In genomic region chr14:104729176-104729834, GRCh38 we compare ENCODE assay signal across 1 cellular context.
A peak's percentile ranks its signal among the peaks of the same experiment; 100 is the strongest.
TF ChIP-seq lines count a peak whose summit lies in the region.
"Not testable (repeated sequence)": the region's sequence is repeated elsewhere in the genome, so short reads cannot be mapped to it uniquely, and the experiment has no call there.

No MANE protein-coding gene starts in this region.

TF ChIP-seq in K562, 482 proteins besides CTCF, POLR2A, EP300 and RAD21 (continued from another document and continues in another):
- TF ChIP-seq USF1 (CRISPR knock-in tag; IDR thresholded peaks at IDR 0.05), result peak; percentile 70
- TF ChIP-seq ZKSCAN1 (IDR thresholded peaks at IDR 0.05; ENCODE audit: low read depth, low read length), result 0 out of 2 replicates have a peak, but pooled peaks have one; percentile 31
- TF ChIP-seq SAFB (IDR thresholded peaks at IDR 0.05; ENCODE audit: borderline replicate concordance, low read depth, low read length), result peak; percentile 89
- peak; percentile 81; the same call in 1 of the 2 replicates for TF ChIP-seq CREB3 (tag; conservative IDR thresholded peaks at IDR 0.05; ENCODE audit: low read depth)
- TF ChIP-seq BCLAF1 (IDR thresholded peaks at IDR 0.05; ENCODE audit: borderline replicate concordance in 1 of 2, control insufficient read depth in 1 of 2, low read depth in 2 of 2, low read length in 1 of 2), result peak in 1 of 2 experiments; percentile 83; a peak in 1 of 4 replicates
- TF ChIP-seq PKNOX1 (IDR thresholded peaks at IDR 0.05), result 0 out of 2 replicates have a peak, but pooled peaks have one; percentile 21
- TF ChIP-seq ZFX (CRISPR knock-in tag; IDR thresholded peaks at IDR 0.05), result peak; percentile 61
- TF ChIP-seq TRIM24 (IDR thresholded peaks at IDR 0.05), result peak in 1 of 2 experiments; percentile 45; a peak in 1 of 4 replicates
- peak; percentile 60; the same call in 1 of the 2 replicates for TF ChIP-seq RNF2 (IDR thresholded peaks at IDR 0.05)
- peak; percentile 32; the same call in 1 of the 2 replicates for TF ChIP-seq IRF9 (tag; IDR thresholded peaks at IDR 0.05)
- TF ChIP-seq PHF20 (IDR thresholded peaks at IDR 0.05; ENCODE audit: partially characterized antibody), result peak; percentile 30
- 0 out of 2 replicates have a peak, but pooled peaks have one; percentile 69 for TF ChIP-seq KAT7 (CRISPR knock-in tag; IDR thresholded peaks at IDR 0.05; ENCODE audit: borderline replicate concordance)
- peak; percentile 30; the same call in 1 of the 2 replicates for TF ChIP-seq ZBTB1 (CRISPR knock-in tag; IDR thresholded peaks at IDR 0.05; ENCODE audit: borderline replicate concordance, low read depth)
- TF ChIP-seq ZNF224 (CRISPR knock-in tag; IDR thresholded peaks at IDR 0.05), result 0 out of 2 replicates have a peak, but pooled peaks have one; percentile 79
- peak; percentile 42; the same call in 1 of the 2 replicates for TF ChIP-seq OTX1 (CRISPR knock-in tag; IDR thresholded peaks at IDR 0.05)
- TF ChIP-seq ZBTB9 (CRISPR knock-in tag; IDR thresholded peaks at IDR 0.05), result peak; percentile 79; the same call in 1 of the 2 replicates
- TF ChIP-seq NR2C2 (CRISPR knock-in tag; IDR thresholded peaks at IDR 0.05); JUN (IDR thresholded peaks at IDR 0.05; ENCODE audit: borderline replicate concordance, low read depth, low read length); ZNF740 (tag; IDR thresholded peaks at IDR 0.05); ETV6 (IDR thresholded peaks at IDR 0.05; ENCODE audit: borderline replicate concordance in 1 of 2, low read depth in 2 of 2, low read length in 1 of 2): not testable (repeated sequence)
- peak; percentile 27; the same call in 1 of the 2 replicates for TF ChIP-seq NR2C2 (tag; IDR thresholded peaks at IDR 0.05)
- TF ChIP-seq FIP1L1 (IDR thresholded peaks at IDR 0.05; ENCODE audit: low read depth, low read length, poor library complexity, severe bottlenecking), result peak; percentile 46
- TF ChIP-seq SP1 (CRISPR knock-in tag; IDR thresholded peaks at IDR 0.05), result peak; percentile 71
- peak; percentile 87 for TF ChIP-seq TFAP4 (CRISPR knock-in tag; IDR thresholded peaks at IDR 0.05; ENCODE audit: borderline replicate concordance)
- peak; percentile 63; the same call in 1 of the 2 replicates for TF ChIP-seq ZNF431 (CRISPR knock-in tag; IDR thresholded peaks at IDR 0.05)
- TF ChIP-seq SMAD4 (CRISPR knock-in tag; conservative IDR thresholded peaks at IDR 0.05), result peak; percentile 44; the same call in 1 of the 2 replicates
- peak; percentile 82; the same call in 1 of the 2 replicates for TF ChIP-seq NFRKB (IDR thresholded peaks at IDR 0.05; ENCODE audit: low read depth)
- peak; percentile 77 for TF ChIP-seq POLR2G (IDR thresholded peaks at IDR 0.05; ENCODE audit: low read depth, low read length)
- TF ChIP-seq MNT (conservative IDR thresholded peaks at IDR 0.05), result peak; percentile 78 to 86
- peak; percentile 46; the same call in 1 of the 2 replicates for TF ChIP-seq EHMT2 (IDR thresholded peaks at IDR 0.05)
- 0 out of 2 replicates have a peak, but pooled peaks have one; percentile 39 for TF ChIP-seq JUN (CRISPR knock-in tag; IDR thresholded peaks at IDR 0.05; ENCODE audit: borderline replicate concordance)
- peak; percentile 44; the same call in 1 of the 2 replicates for TF ChIP-seq DMBX1 (CRISPR knock-in tag; IDR thresholded peaks at IDR 0.05; ENCODE audit: borderline replicate concordance)
- TF ChIP-seq ATF7 (IDR thresholded peaks at IDR 0.05), result peak; percentile 34; the same call in 1 of the 2 replicates
- TF ChIP-seq POLR2AphosphoS2 (IDR thresholded peaks at IDR 0.05; ENCODE audit: low read length), result peak; percentile 74; the same call in 1 of the 2 replicates
- TF ChIP-seq HNRNPK (IDR thresholded peaks at IDR 0.05; ENCODE audit: low read depth, low read length, poor library complexity, severe bottlenecking), result peak; percentile 28
- TF ChIP-seq ZBTB11 (CRISPR knock-in tag; IDR thresholded peaks at IDR 0.05), result peak in 1 of 3 experiments; percentile 69; a peak in 2 of 6 replicates
- TF ChIP-seq NKRF (IDR thresholded peaks at IDR 0.05; ENCODE audit: borderline replicate concordance), result peak; percentile 79
- TF ChIP-seq DPF2 (IDR thresholded peaks at IDR 0.05), result peak; percentile 37; the same call in 1 of the 2 replicates
- TF ChIP-seq KLF6 (CRISPR knock-in tag; IDR thresholded peaks at IDR 0.05; ENCODE audit: borderline replicate concordance), result peak; percentile 55; the same call in 1 of the 2 replicates
- peak; percentile 81 for TF ChIP-seq CXXC5 (CRISPR knock-in tag; IDR thresholded peaks at IDR 0.05)
- TF ChIP-seq ZNF740 (CRISPR knock-in tag; IDR thresholded peaks at IDR 0.05), result 0 out of 2 replicates have a peak, but pooled peaks have one; percentile 70
- TF ChIP-seq HMGN3 (IDR thresholded peaks at IDR 0.05; ENCODE audit: borderline replicate concordance, extremely low read depth, insufficient read length, low read depth, low read length), result peak; percentile 68
- peak; percentile 91; the same call in 1 of the 2 replicates for TF ChIP-seq ETV6 (CRISPR knock-in tag; IDR thresholded peaks at IDR 0.05; ENCODE audit: borderline replicate concordance)
- peak; percentile 67; the same call in 1 of the 2 replicates for TF ChIP-seq GABPB1 (CRISPR knock-in tag; IDR thresholded peaks at IDR 0.05)
